ENCODE assay signal across 8 cellular contexts in the genomic region with DNA sequence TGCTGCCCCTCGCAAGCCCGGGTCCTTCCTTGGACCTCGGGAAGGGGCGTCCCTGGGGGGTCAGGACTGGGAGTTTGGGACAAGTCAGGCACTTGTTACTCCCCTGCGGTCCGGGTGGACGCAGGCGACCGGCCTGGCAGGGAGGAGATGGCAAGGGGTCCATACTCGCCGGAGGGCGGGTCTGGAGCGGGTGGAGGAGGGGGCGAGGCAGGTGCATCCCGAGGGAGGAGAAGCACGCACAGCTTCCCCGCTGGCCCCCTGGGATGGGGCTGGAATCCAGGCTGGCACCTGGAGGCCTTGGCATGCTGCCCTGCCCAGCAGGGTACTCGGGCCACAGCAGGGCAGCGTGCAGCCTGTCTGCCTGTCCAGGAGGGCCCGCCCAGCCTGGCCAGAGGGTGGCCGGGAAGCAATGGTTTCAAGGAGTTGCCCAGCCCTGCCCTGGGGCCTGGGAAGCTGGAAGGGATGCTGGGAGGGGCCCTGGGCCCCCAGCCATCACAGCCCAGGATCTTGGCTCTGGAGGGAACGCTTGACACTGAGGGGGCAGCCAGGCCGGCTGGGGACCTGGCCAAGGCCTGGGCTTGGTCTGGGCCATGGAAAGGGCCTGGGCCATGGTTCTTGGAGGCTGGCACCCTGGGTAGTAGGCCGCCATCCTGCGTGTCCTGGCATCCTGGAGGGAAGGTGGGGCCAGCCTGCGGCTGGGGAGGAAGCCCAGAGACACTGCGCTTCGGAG. TPM values are rescaled to one million over a fixed set of nuclear protein-coding genes. Genes with fewer than 3 reads are reported as not detected.
DNase-seq lines count a peak whose midpoint lies in the region; ATAC-seq and TF ChIP-seq lines count a peak whose summit lies in the region.

No MANE protein-coding gene starts in this region.

- H3K4me3 ChIP-seq in RWPE2 (ENCODE audit: severe bottlenecking): peak overlapping the region; percentile 61
- H3K4me3 ChIP-seq in fibroblast of the aortic adventitia (ENCODE audit: low read depth, low read length): peak overlapping the region; percentile 86
- peak overlapping the region; percentile 58 for H3K4me3 ChIP-seq in ovary

- H3K4me1 ChIP-seq in RWPE2 (ENCODE audit: insufficient read depth, poor library complexity, severe bottlenecking): peaks cover 34% of the 10 kb centered on the region
- H3K4me1 ChIP-seq in ovary (ENCODE audit: insufficient read depth): peaks cover 32% of the 10 kb centered on the region

- DNase-seq in NCI-H2227 (lab: John Stamatoyannopoulos, UW; ENCODE audit: unreplicated experiment) (peak; percentile 68), NCI-H2227 treated with DMSO at 0.1 percent for 48 hours (lab: John Stamatoyannopoulos, UW) (no peak), RWPE2 (ENCODE audit: low spot score) (peak; percentile 79), fibroblast of the aortic adventitia (ENCODE audit: low read depth) (peak; percentile 79), ovary (peak in 4 of 5 donors; percentile 62 to 76 (median 72)), NOMO-1 treated with DMSO at 0.1 percent for 48 hours (lab: John Stamatoyannopoulos, UW; ENCODE audit: unreplicated experiment) (no peak)
- no peak for DNase-seq in stimulated activated CD4-positive, alpha-beta T cell treated with anti-CD3 and anti-CD28 coated beads, Interleukin-1b, Interleukin-23, amount 100 ng/mL, for 48 hours

- H3K27me3 ChIP-seq in RWPE2 (ENCODE audit: insufficient read depth, poor library complexity, severe bottlenecking): no peaks in the 10 kb centered on the region
- H3K27me3 ChIP-seq in ovary: no peaks in the 10 kb centered on the region

- intact Hi-C loops in ovary (cut with DNase I): no loop called here

- TF ChIP-seq CTCF in RWPE2 (IDR thresholded peaks at IDR 0.05; ENCODE audit: poor library complexity, severe bottlenecking): no peak
- TF ChIP-seq CTCF in fibroblast of the aortic adventitia (IDR thresholded peaks at IDR 0.05; ENCODE audit: insufficient read depth, low read length): no peak
- TF ChIP-seq CTCF in ovary (IDR thresholded peaks at IDR 0.05): no peak

- WGBS in ovary, 3 donors: 2 to 7% (median 5%) methylated on average over 24 to 28 of the region's 28 CpGs

- peak overlapping the region; percentile 94 for H3K27ac ChIP-seq in RWPE2 (ENCODE audit: poor library complexity, severe bottlenecking)
- H3K27ac ChIP-seq in ovary: peak overlapping the region; percentile 92 to 97

- no peaks in the 10 kb centered on the region for H3K9me3 ChIP-seq in RWPE2 (ENCODE audit: severe bottlenecking)
- H3K9me3 ChIP-seq in ovary: no peaks in the 10 kb centered on the region

- no peak for TF ChIP-seq POLR2A in ovary (IDR thresholded peaks at IDR 0.05)

- H3K36me3 ChIP-seq in RWPE2 (ENCODE audit: low read depth) (no peaks in the 10 kb centered on the region), ovary (no peaks in the 10 kb centered on the region)

- peak; percentile 60 for ATAC-seq in RWPE2 (ENCODE audit: low read depth)
- ATAC-seq in HG03520 (IDR thresholded peaks at IDR 0.05; ENCODE audit: unreplicated experiment): no peak

- TF ChIP-seq EP300 in ovary (IDR thresholded peaks at IDR 0.05): no peak

RNA-seq across cellular contexts. Expression of a gene that starts 1.0 kb away (rescaled TPM):
- 3.3 and 6.6 TPM in 2 replicates for total RNA-seq in fibroblast of the aortic adventitia (ENCODE audit: low replicate concordance)
- 10 to 100 TPM in 5 of 7 donors, 1 to 10 TPM in 2; 5.1 to 79.5 (median 49.8) TPM for total RNA-seq in ovary
- 10 to 100 TPM in 1 of 2 donors, 1 to 10 TPM in 1; 1.6 to 24.6 TPM for polyA plus RNA-seq in ovary

RNA-seq across cellular contexts. Expression of a gene that starts 34.2 kb away (rescaled TPM):
- total RNA-seq in fibroblast of the aortic adventitia (ENCODE audit: low replicate concordance) (5.0 and 20.2 TPM in 2 replicates), ovary (10 to 100 TPM; 24.0 to 47.2 (median 35.7) TPM)
- 10 to 100 TPM; 18.5 to 42.2 TPM for polyA plus RNA-seq in ovary

RNA-seq across cellular contexts. Expression of a gene that starts 44.1 kb away (rescaled TPM):
- 5.5 and 10.6 TPM in 2 replicates for total RNA-seq in fibroblast of the aortic adventitia (ENCODE audit: low replicate concordance)
- total RNA-seq in ovary: 10 to 100 TPM in 5 of 7 donors, 1 to 10 TPM in 2; 3.7 to 23.7 (median 18.3) TPM
- 10 to 100 TPM in 1 of 2 donors, 1 to 10 TPM in 1; 2.1 to 14.0 TPM for polyA plus RNA-seq in ovary

RNA-seq across cellular contexts. Expression of a gene that starts 54.8 kb away (rescaled TPM):
- total RNA-seq in fibroblast of the aortic adventitia (ENCODE audit: low replicate concordance) (130 and 136 TPM in 2 replicates), ovary (10 to 100 TPM; 19.8 to 49.5 (median 43.5) TPM)
- polyA plus RNA-seq in ovary: 10 to 100 TPM in 1 of 2 donors, 1 to 10 TPM in 1; 2.4 to 47.6 TPM

Comparison
In these comparisons a context has a peak if more than half of its experiments do, and no peak if none do; other contexts are left out.
1. DNase-seq: peak in NCI-H2227 (single experiment), RWPE2 (single experiment), fibroblast of the aortic adventitia (single experiment) and ovary (4 of 5); none in NCI-H2227 treated with DMSO at 0.1 percent for 48 hours (single experiment), stimulated activated CD4-positive, alpha-beta T cell treated with anti-CD3 and anti-CD28 coated beads, Interleukin-1b, Interleukin-23, amount 100 ng/mL, for 48 hours (single experiment) and NOMO-1 treated with DMSO at 0.1 percent for 48 hours (single experiment).
2. Peak in every context shown above with its lines, with median percentiles within 50 percentile points of each other: H3K4me3 ChIP-seq.